ENCODE assay signal across 1 cellular context in the genomic region with DNA sequence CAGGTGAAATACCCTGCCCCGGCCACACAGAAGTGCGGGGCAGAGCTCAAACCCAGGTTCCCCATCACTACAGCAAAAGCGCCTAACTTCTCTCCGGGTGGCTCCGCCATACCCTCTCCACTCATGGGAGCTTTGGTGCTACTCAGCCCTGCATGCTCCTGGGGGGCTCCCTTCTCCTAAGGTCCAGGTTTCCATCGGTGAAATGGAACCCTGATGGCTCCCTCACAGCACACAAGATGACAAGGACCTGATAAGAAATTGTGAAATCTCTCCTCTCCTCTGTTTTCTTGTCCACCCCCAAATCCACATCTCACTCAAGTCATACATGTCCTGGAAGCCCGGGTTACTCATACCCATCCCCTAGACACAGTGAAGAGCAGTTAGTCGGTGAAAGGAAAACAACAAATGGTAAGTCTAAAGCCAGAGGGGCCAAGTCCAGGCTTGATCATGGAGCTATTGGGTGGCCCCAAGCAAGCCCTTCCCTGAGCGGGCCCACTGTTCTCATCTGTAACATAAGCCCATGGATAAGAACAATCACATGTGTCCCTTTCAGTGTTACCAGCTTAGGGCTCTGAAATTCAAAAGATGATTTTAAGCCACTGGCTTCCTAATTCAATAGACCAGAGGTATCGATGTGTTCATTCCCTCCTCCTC.
TF ChIP-seq lines count a peak whose summit lies in the region.

No MANE protein-coding gene starts in this region.

TF ChIP-seq in A549, 52 proteins besides CTCF, POLR2A, EP300 and RAD21 (continued from another document):
- TF ChIP-seq POLR2AphosphoS2 (conservative IDR thresholded peaks at IDR 0.05; ENCODE audit: low read length) = no peak
TF ChIP-seq in A549: peak in this region for 0.
